Comparison of ENCODE assay signal across 40 cellular contexts in the genomic region with DNA sequence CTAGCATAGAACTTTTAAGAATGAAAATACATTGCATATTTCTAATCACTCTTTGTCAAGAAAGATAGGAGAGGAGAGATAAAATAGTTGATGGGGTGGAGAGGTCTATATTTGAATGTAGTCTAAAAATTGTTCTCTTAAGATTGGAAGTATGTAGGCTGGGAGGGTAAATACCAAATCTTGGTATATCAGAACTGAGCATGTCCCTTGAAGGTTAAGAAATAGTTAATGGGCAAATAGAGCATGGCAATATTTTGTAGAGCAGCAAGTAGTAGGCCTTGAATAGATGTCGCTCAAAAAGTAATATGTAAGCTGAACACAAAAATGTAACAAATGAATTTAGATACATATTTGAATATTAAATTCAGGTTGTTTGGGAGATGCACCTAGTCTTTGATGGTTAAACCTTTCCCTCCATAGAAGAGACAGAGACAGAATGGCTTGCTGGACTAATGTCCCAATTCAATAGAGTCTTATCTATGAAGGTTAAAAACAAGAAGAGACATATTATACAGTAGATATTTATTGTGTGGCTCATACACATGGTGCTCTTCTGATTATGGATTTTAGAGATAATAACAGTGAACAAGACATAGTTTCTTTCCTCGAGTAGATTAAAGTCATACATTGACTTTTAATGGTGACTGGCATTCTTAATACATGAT. TPM values are rescaled to one million over a fixed set of nuclear protein-coding genes. Genes with fewer than 3 reads are reported as not detected.
"Had no signal": no experiment of that assay in that cellular context is flagged by ENCODE, and none has a peak within 500 bp of the region (broad histone marks: within the 10 kb centered on the region; RNA-seq: fewer than 3 reads in every experiment).

No MANE protein-coding gene starts in this region.

- H3K9me3 ChIP-seq: MG63 had no signal

- H3K27ac ChIP-seq: KMS-11 had no signal

- H3K4me3 ChIP-seq: MG63 had no signal

- H3K36me3 ChIP-seq: MG63 had no signal

- DNase-seq: Karpas-422, Kasumi-1, MG63, MM.1S, MV-4-11, NCI-H1048, NCI-H1092, NCI-H1092 treated with DMSO at 0.1 percent for 48 hours, NCI-H1105, NCI-H1105 treated with DMSO at 0.1 percent for 48 hours, NCI-H1417, NCI-H1417 treated with DMSO at 0.1 percent for 48 hours, NCI-H1436, NCI-H1436 treated with DMSO at 0.1 percent for 48 hours, NCI-H146, NCI-H1694, NCI-H1694 treated with DMSO at 0.1 percent for 48 hours, NCI-H187, NCI-H187 treated with DMSO at 0.1 percent for 48 hours, NCI-H1930, NCI-H2029, NCI-H2029 treated with DMSO at 0.1 percent for 48 hours, NCI-H2081, NCI-H2081 treated with DMSO at 0.1 percent for 48 hours, NCI-H2107, NCI-H2171, NCI-H2171 treated with DMSO at 0.1 percent for 48 hours, NCI-H2227 treated with DMSO at 0.1 percent for 48 hours, NCI-H226, NCI-H345, NCI-H446, NCI-H446 treated with DMSO at 0.1 percent for 48 hours, NCI-H510A, NCI-H510A treated with DMSO at 0.1 percent for 48 hours, NCI-H524 had no signal

- H3K9ac ChIP-seq: KMS-11 had no signal

- H3K27me3 ChIP-seq: MG63 had no signal

- H3K4me2 ChIP-seq: KMS-11 had no signal

RNA-seq across cellular contexts. Expression of gene ALB, which starts 12.5 kb away (rescaled TPM):
- total RNA-seq: LHCN-M2, M059J, MCF 10A, NCI-H460 had no signal

RNA-seq across cellular contexts. Expression of gene AFP, which starts 19.5 kb away (rescaled TPM):
- total RNA-seq: LHCN-M2, MCF 10A had no signal
